ENCODE assay signal across 8 cellular contexts in genomic region chr5:30428866-30429407, GRCh38.
A peak's percentile ranks its signal among the peaks of the same experiment; 100 is the strongest.
DNase-seq lines count a peak whose midpoint lies in the region; TF ChIP-seq lines count a peak whose summit lies in the region.
"Not testable (repeated sequence)": the region's sequence is repeated elsewhere in the genome, so short reads cannot be mapped to it uniquely, and the experiment has no call there.

No MANE protein-coding gene starts in this region.

- TF ChIP-seq CTCF in progenitor cell of endocrine pancreas (IDR thresholded peaks at IDR 0.05; ENCODE audit: unreplicated experiment) = not testable (repeated sequence)

- H3K23ac ChIP-seq in mesenchymal stem cell (ENCODE audit: low read length in 2 of 2) = not testable (repeated sequence)

- H2BK120ac ChIP-seq in mesenchymal stem cell (ENCODE audit: low read depth, low read length) = not testable (repeated sequence)

- not testable (repeated sequence) for H3K27ac ChIP-seq in HUES6 (ENCODE audit: low read depth, low read length); ectodermal cell (ENCODE audit: insufficient read depth, low read depth, low read length, poor library complexity, severe bottlenecking); iPS DF 6.9 (ENCODE audit: low read length); mesenchymal stem cell (ENCODE audit: low read length, poor library complexity, severe bottlenecking)

- H3K79me1 ChIP-seq in mesenchymal stem cell (replicated peaks; ENCODE audit: low read length, poor library complexity, severe bottlenecking) = not testable (repeated sequence)

- H2BK15ac ChIP-seq in mesenchymal stem cell (ENCODE audit: low read depth, poor library complexity, severe bottlenecking) = not testable (repeated sequence)

- H3K4me3 ChIP-seq in HUES6 (ENCODE audit: low read depth, low read length) (peak overlapping the region; percentile 79), ectodermal cell (ENCODE audit: insufficient read depth, low read depth, low read length) (peak overlapping the region; percentile 18), iPS DF 6.9 (ENCODE audit: low read length) (peak overlapping the region; percentile 55; the same call in 1 of the 2 replicates)
- not testable (repeated sequence) for H3K4me3 ChIP-seq in mesenchymal stem cell (ENCODE audit: insufficient read depth in 1 of 2, low read depth in 1 of 2, low read length in 2 of 2)

- WGBS in ectodermal cell, 2 experiments = 46 to 55% methylated on average over 20 of the region's 20 CpGs
- no CpG with 5 or more reads among the region's 20 CpGs for WGBS in iPS DF 6.9 (ENCODE audit: insufficient coverage, insufficient read length)
- WGBS in mesenchymal stem cell = 40% methylated on average over 20 of the region's 20 CpGs

- H3K18ac ChIP-seq in mesenchymal stem cell (ENCODE audit: low read depth in 1 of 2, low read length in 2 of 2) = not testable (repeated sequence)

- not testable (repeated sequence) for H3K4me1 Mint-ChIP-seq in progenitor cell of endocrine pancreas (ENCODE audit: low read depth)

- H3K4me3 Mint-ChIP-seq in progenitor cell of endocrine pancreas (ENCODE audit: low read depth) = peak overlapping the region; percentile 75

- peak; percentile 81 for DNase-seq in DMS53 (lab: John Stamatoyannopoulos, UW)
- DNase-seq in NCI-H510A (lab: John Stamatoyannopoulos, UW) = peak; percentile 25
- peak; percentile 65 for DNase-seq in SW480 (ENCODE audit: low spot score)
- DNase-seq in iPS DF 6.9 (ENCODE audit: low read depth, low spot score); mesenchymal stem cell; progenitor cell of endocrine pancreas (ENCODE audit: low spot score, unreplicated experiment): not testable (repeated sequence)

- not testable (repeated sequence) for H2AK5ac ChIP-seq in mesenchymal stem cell (ENCODE audit: low read length, severe bottlenecking)

- not testable (repeated sequence) for H3K27me3 Mint-ChIP-seq in progenitor cell of endocrine pancreas

- peak overlapping the region; percentile 80 for H4K8ac ChIP-seq in mesenchymal stem cell (ENCODE audit: low read length)

- not testable (repeated sequence) for H3K4me1 ChIP-seq in HUES6 (ENCODE audit: control insufficient read depth, insufficient read depth, low read length); ectodermal cell (ENCODE audit: control insufficient read depth, insufficient read depth, low read length); iPS DF 6.9 (ENCODE audit: control insufficient read depth, insufficient read depth, low read length); mesenchymal stem cell (ENCODE audit: control insufficient read depth, insufficient read depth, low read depth, low read length)

- not testable (repeated sequence) for H2BK12ac ChIP-seq in mesenchymal stem cell (ENCODE audit: low read length in 2 of 2)

- H3K36me3 Mint-ChIP-seq in progenitor cell of endocrine pancreas (ENCODE audit: insufficient read depth) = not testable (repeated sequence)

- not testable (repeated sequence) for H3K9me3 ChIP-seq in HUES6 (ENCODE audit: control insufficient read depth, insufficient read depth, low read depth, low read length); ectodermal cell (ENCODE audit: control insufficient read depth, low read length); iPS DF 6.9 (ENCODE audit: control insufficient read depth, insufficient read depth, low read length)
- peaks cover 20% of the 10 kb centered on the region for H3K9me3 ChIP-seq in mesenchymal stem cell (ENCODE audit: control insufficient read depth, low read length)

- H3K27ac Mint-ChIP-seq in progenitor cell of endocrine pancreas = peak overlapping the region; percentile 89

- H2AFZ ChIP-seq in mesenchymal stem cell (ENCODE audit: low read depth, low read length) = not testable (repeated sequence)

- not testable (repeated sequence) for H3K14ac ChIP-seq in mesenchymal stem cell (ENCODE audit: low read length in 2 of 2)

- not testable (repeated sequence) for H3K9me3 Mint-ChIP-seq in progenitor cell of endocrine pancreas (ENCODE audit: low read depth)

- H3K36me3 ChIP-seq in HUES6 (ENCODE audit: control insufficient read depth, insufficient read depth, low read length); ectodermal cell (ENCODE audit: control insufficient read depth, insufficient read depth, low read length); iPS DF 6.9 (ENCODE audit: control insufficient read depth, insufficient read depth, low read length); mesenchymal stem cell (ENCODE audit: control insufficient read depth in 1 of 2, insufficient read depth in 2 of 2, low read depth in 1 of 2, low read length in 2 of 2): not testable (repeated sequence)

- H3K27me3 ChIP-seq in HUES6 (ENCODE audit: control insufficient read depth, insufficient read depth, low read length); ectodermal cell (ENCODE audit: control insufficient read depth, insufficient read depth, low read length, poor library complexity, severe bottlenecking); iPS DF 6.9 (ENCODE audit: control insufficient read depth, insufficient read depth, low read length); mesenchymal stem cell (ENCODE audit: control insufficient read depth in 1 of 2, insufficient read depth in 1 of 2, low read length in 2 of 2): not testable (repeated sequence)

- not testable (repeated sequence) for H2BK5ac ChIP-seq in mesenchymal stem cell (ENCODE audit: low read depth, low read length, poor library complexity, severe bottlenecking)

- H3K4me2 ChIP-seq in mesenchymal stem cell (ENCODE audit: low read length, poor library complexity, severe bottlenecking) = not testable (repeated sequence)

- not testable (repeated sequence) for H4K91ac ChIP-seq in mesenchymal stem cell (ENCODE audit: low read length)

- H3K4ac ChIP-seq in mesenchymal stem cell (ENCODE audit: low read depth in 1 of 2, low read length in 2 of 2) = not testable (repeated sequence)

- H3K9ac ChIP-seq in HUES6 (ENCODE audit: low read length) = peak overlapping the region; percentile 82
- not testable (repeated sequence) for H3K9ac ChIP-seq in mesenchymal stem cell (ENCODE audit: low read length)
